In the genomic region with DNA sequence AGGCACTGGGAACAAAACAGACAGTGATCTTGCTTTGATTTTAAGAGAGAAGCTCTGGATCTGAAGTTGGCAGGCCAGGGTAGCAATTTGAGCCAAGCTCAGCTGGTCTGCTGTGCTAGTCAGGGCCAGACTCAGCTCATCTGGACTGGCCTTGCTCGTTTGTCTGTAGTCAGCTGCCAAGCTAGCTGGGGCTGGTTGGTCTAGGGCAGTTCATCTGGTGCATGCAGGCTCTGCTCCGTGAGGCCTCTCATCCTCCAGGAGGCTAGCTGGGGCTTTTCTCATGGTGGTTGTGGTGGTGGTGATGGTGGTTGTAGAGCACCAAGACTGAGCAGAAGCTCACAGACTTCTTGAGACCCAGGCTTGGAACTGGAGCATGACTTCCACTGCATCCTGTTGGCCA, we compare ENCODE assay signal across 24 cellular contexts. TPM values are rescaled to one million over a fixed set of nuclear protein-coding genes. Genes with fewer than 3 reads are reported as not detected.
DNase-seq lines count a peak whose midpoint lies in the region; ATAC-seq and TF ChIP-seq lines count a peak whose summit lies in the region.
"Had no signal": no experiment of that assay in that cellular context is flagged by ENCODE, and none has a peak within 500 bp of the region (broad histone marks: within the 10 kb centered on the region; RNA-seq: fewer than 3 reads in every experiment).

No MANE protein-coding gene starts in this region.

- peaks cover 8% of the 10 kb centered on the region for H3K79me2 ChIP-seq in ACC112 (ENCODE audit: control insufficient read depth, insufficient read depth, low read length, unreplicated experiment)
- H3K79me2 ChIP-seq: hepatocyte, parathyroid adenoma had no signal

- DNase-seq in GM03348 (ENCODE audit: low spot score) (peak; percentile 5), colonic mucosa (peak; percentile 3), posterior vena cava (ENCODE audit: low spot score) (peak; percentile 78), GM19240 (ENCODE audit: insufficient read length, low spot score) (no peak)
- no peak for DNase-seq in activated CD4-positive, alpha-beta T cell treated with anti-CD3 and anti-CD28 coated beads, Interleukin-2, amount 10 ng/mL, durations not matched to agents 24 days and 14 days
- no peak for DNase-seq in T-helper 2 cell treated with Interferon-gamma antibody and Interleukin-4, amounts not matched to agents 5 μg/mL and 100 μg/mL, for 36 hours (ENCODE audit: low spot score)
- DNase-seq: activated CD4-positive, alpha-beta T cell treated with anti-CD3 and anti-CD28 coated beads for 36 hours; activated naive CD8-positive, alpha-beta T cell treated with anti-CD3 and anti-CD28 coated beads, Interleukin-2, amount 10 ng/mL, durations not matched to agents 7 days and 5 days; effector CD4-positive, alpha-beta T cell; foreskin keratinocyte; midbrain; natural killer cell; NCI-H1105; NCI-H2029; NCI-H2227 treated with DMSO at 0.1 percent for 48 hours; uterus had no signal

- intact Hi-C loops in colonic mucosa (cut with DNase I) (no loop called here), posterior vena cava (cut with DNase I) (loop anchor here in 1 of 2 donors (10.0 kb wide), 1 partner anchor 106 kb away; a partner anchor contains a TSS)
- intact Hi-C loops in activated CD4-positive, alpha-beta T cell treated with anti-CD3 and anti-CD28 coated beads, Interleukin-2, amount 10 ng/mL, durations not matched to agents 24 days and 14 days (cut with micrococcal nuclease) = no loop called here

- peaks cover 6% of the 10 kb centered on the region for H3K4me1 Mint-ChIP-seq in activated CD4-positive, alpha-beta T cell treated with anti-CD3 and anti-CD28 coated beads, Interleukin-2, amount 10 ng/mL, durations not matched to agents 24 days and 14 days
- H3K4me1 Mint-ChIP-seq in T-helper 2 cell treated with Interferon-gamma antibody and Interleukin-4, amounts not matched to agents 5 μg/mL and 100 μg/mL, for 36 hours (ENCODE audit: low read depth) = no peaks in the 10 kb centered on the region
- H3K4me1 Mint-ChIP-seq: activated naive CD8-positive, alpha-beta T cell treated with anti-CD3 and anti-CD28 coated beads, Interleukin-2, amount 10 ng/mL, durations not matched to agents 7 days and 5 days; activated T-helper 17 cell treated with anti-CD3 and anti-CD28 coated beads, Interleukin-2, amount 50 U/mL, for 72 hours; natural killer cell had no signal

- no peaks in the 10 kb centered on the region for H3K9me3 Mint-ChIP-seq in activated CD4-positive, alpha-beta T cell treated with anti-CD3 and anti-CD28 coated beads, Interleukin-2, amount 10 ng/mL, durations not matched to agents 24 days and 14 days
- H3K9me3 Mint-ChIP-seq in T-helper 2 cell treated with Interferon-gamma antibody and Interleukin-4, amounts not matched to agents 5 μg/mL and 100 μg/mL, for 36 hours = no peaks in the 10 kb centered on the region
- H3K9me3 Mint-ChIP-seq: activated naive CD8-positive, alpha-beta T cell treated with anti-CD3 and anti-CD28 coated beads, Interleukin-2, amount 10 ng/mL, durations not matched to agents 7 days and 5 days; activated T-helper 17 cell treated with anti-CD3 and anti-CD28 coated beads, Interleukin-2, amount 50 U/mL, for 72 hours; natural killer cell; T-helper 1 cell treated with Interleukin-12 subunit alpha and Interleukin-12 subunit beta and Interleukin-4 antibody, amounts not matched to agents 30 μg/mL and 1 μg/mL, for 36 hours had no signal

- no peaks in the 10 kb centered on the region for H3K27me3 ChIP-seq in ACC112 (ENCODE audit: insufficient read depth, low read length)
- no peaks in the 10 kb centered on the region for H3K27me3 ChIP-seq in colonic mucosa
- H3K27me3 ChIP-seq: foreskin keratinocyte, hepatocyte, right lobe of liver, uterus had no signal

- H3K9me3 ChIP-seq in colonic mucosa = no peaks in the 10 kb centered on the region
- H3K9me3 ChIP-seq: right lobe of liver, uterus had no signal

- H3K9ac ChIP-seq in colonic mucosa (ENCODE audit: low read depth in 2 of 2, low read length in 2 of 2) = no peak overlapping the region
- H3K9ac ChIP-seq: parathyroid adenoma had no signal

- H3K27ac ChIP-seq in ACC112 (ENCODE audit: low read depth, low read length) (peak overlapping the region; percentile 96), colonic mucosa (no peak overlapping the region)
- H3K27ac ChIP-seq: foreskin keratinocyte, hepatocyte, parathyroid adenoma, right lobe of liver had no signal

- H3K4me3 ChIP-seq in ACC112 (ENCODE audit: low read depth, low read length) = no peak overlapping the region
- H3K4me3 ChIP-seq in colonic mucosa = no peak overlapping the region
- H3K4me3 ChIP-seq: hepatocyte, right lobe of liver, uterus had no signal

- H3K4me3 Mint-ChIP-seq in activated CD4-positive, alpha-beta T cell treated with anti-CD3 and anti-CD28 coated beads, Interleukin-2, amount 10 ng/mL, durations not matched to agents 24 days and 14 days = no peak overlapping the region
- no peak overlapping the region for H3K4me3 Mint-ChIP-seq in T-helper 2 cell treated with Interferon-gamma antibody and Interleukin-4, amounts not matched to agents 5 μg/mL and 100 μg/mL, for 36 hours
- H3K4me3 Mint-ChIP-seq: activated CD4-positive, alpha-beta T cell treated with anti-CD3 and anti-CD28 coated beads for 36 hours; activated naive CD8-positive, alpha-beta T cell treated with anti-CD3 and anti-CD28 coated beads, Interleukin-2, amount 10 ng/mL, durations not matched to agents 7 days and 5 days; activated T-helper 17 cell treated with anti-CD3 and anti-CD28 coated beads, Interleukin-2, amount 50 U/mL, for 72 hours; natural killer cell; T-helper 1 cell treated with Interleukin-12 subunit alpha and Interleukin-12 subunit beta and Interleukin-4 antibody, amounts not matched to agents 30 μg/mL and 1 μg/mL, for 36 hours had no signal

- H3K36me3 Mint-ChIP-seq in activated CD4-positive, alpha-beta T cell treated with anti-CD3 and anti-CD28 coated beads, Interleukin-2, amount 10 ng/mL, durations not matched to agents 24 days and 14 days (ENCODE audit: low read depth) = peaks cover 2% of the 10 kb centered on the region
- H3K36me3 Mint-ChIP-seq in T-helper 2 cell treated with Interferon-gamma antibody and Interleukin-4, amounts not matched to agents 5 μg/mL and 100 μg/mL, for 36 hours (ENCODE audit: low read depth) = no peaks in the 10 kb centered on the region
- H3K36me3 Mint-ChIP-seq: activated naive CD8-positive, alpha-beta T cell treated with anti-CD3 and anti-CD28 coated beads, Interleukin-2, amount 10 ng/mL, durations not matched to agents 7 days and 5 days; natural killer cell had no signal

- peaks cover 55% of the 10 kb centered on the region for H3K4me1 ChIP-seq in ACC112 (ENCODE audit: control insufficient read depth, insufficient read depth, low read length, unreplicated experiment)
- H3K4me1 ChIP-seq in colonic mucosa = no peaks in the 10 kb centered on the region
- H3K4me1 ChIP-seq: parathyroid adenoma, right lobe of liver had no signal

- no peak for ATAC-seq in GM21447 (IDR thresholded peaks at IDR 0.05; ENCODE audit: unreplicated experiment)
- ATAC-seq: activated CD4-positive, alpha-beta T cell treated with anti-CD3 and anti-CD28 coated beads for 36 hours; activated T-helper 17 cell treated with anti-CD3 and anti-CD28 coated beads, Interleukin-2, amount 50 U/mL, for 72 hours; foreskin keratinocyte; natural killer cell; right lobe of liver had no signal

- no peak overlapping the region for H3K27ac Mint-ChIP-seq in activated CD4-positive, alpha-beta T cell treated with anti-CD3 and anti-CD28 coated beads, Interleukin-2, amount 10 ng/mL, durations not matched to agents 24 days and 14 days
- no peak overlapping the region for H3K27ac Mint-ChIP-seq in T-helper 2 cell treated with Interferon-gamma antibody and Interleukin-4, amounts not matched to agents 5 μg/mL and 100 μg/mL, for 36 hours
- H3K27ac Mint-ChIP-seq: activated CD4-positive, alpha-beta T cell treated with anti-CD3 and anti-CD28 coated beads for 36 hours; activated naive CD8-positive, alpha-beta T cell treated with anti-CD3 and anti-CD28 coated beads, Interleukin-2, amount 10 ng/mL, durations not matched to agents 7 days and 5 days; activated T-helper 17 cell treated with anti-CD3 and anti-CD28 coated beads, Interleukin-2, amount 50 U/mL, for 72 hours; natural killer cell; T-helper 1 cell treated with Interleukin-12 subunit alpha and Interleukin-12 subunit beta and Interleukin-4 antibody, amounts not matched to agents 30 μg/mL and 1 μg/mL, for 36 hours had no signal

- peaks cover 8% of the 10 kb centered on the region for H3K27me3 Mint-ChIP-seq in activated CD4-positive, alpha-beta T cell treated with anti-CD3 and anti-CD28 coated beads, Interleukin-2, amount 10 ng/mL, durations not matched to agents 24 days and 14 days
- H3K27me3 Mint-ChIP-seq in T-helper 2 cell treated with Interferon-gamma antibody and Interleukin-4, amounts not matched to agents 5 μg/mL and 100 μg/mL, for 36 hours (ENCODE audit: low read depth) = no peaks in the 10 kb centered on the region
- H3K27me3 Mint-ChIP-seq: activated CD4-positive, alpha-beta T cell treated with anti-CD3 and anti-CD28 coated beads for 36 hours; activated T-helper 17 cell treated with anti-CD3 and anti-CD28 coated beads, Interleukin-2, amount 50 U/mL, for 72 hours had no signal

- H3K36me3 ChIP-seq in ACC112 (ENCODE audit: insufficient read depth, low read length) (0 out of 2 replicates have a peak, but pooled peaks cover 2% of the 10 kb centered on the region), colonic mucosa (no peaks in the 10 kb centered on the region)
- H3K36me3 ChIP-seq: right lobe of liver, uterus had no signal

- no peak for TF ChIP-seq CTCF in colonic mucosa (IDR thresholded peaks at IDR 0.05)

- no peak overlapping the region for H2AFZ ChIP-seq in ACC112 (ENCODE audit: low read length, unreplicated experiment)
- H2AFZ ChIP-seq: hepatocyte, parathyroid adenoma had no signal

RNA-seq across cellular contexts. Expression of a gene that starts 10.3 kb away (rescaled TPM):
- under 1 TPM; 0.10 to 0.66 TPM for total RNA-seq in colonic mucosa
- total RNA-seq in posterior vena cava = 10 to 100 TPM; 14.6 to 15.4 TPM
- total RNA-seq in activated CD4-positive, alpha-beta T cell treated with anti-CD3 and anti-CD28 coated beads, Interleukin-2, amount 10 ng/mL, durations not matched to agents 24 days and 14 days = 26.8 and 28.7 TPM in 2 replicates
- total RNA-seq: SK-MEL-5 had no signal

Comparison
In these comparisons a context has a peak if more than half of its experiments do, and no peak if none do; other contexts are left out.
1. DNase-seq: peak in GM03348 (single experiment), colonic mucosa (single experiment) and posterior vena cava (single experiment); none in activated CD4-positive, alpha-beta T cell treated with anti-CD3 and anti-CD28 coated beads, Interleukin-2, amount 10 ng/mL, durations not matched to agents 24 days and 14 days (single experiment), T-helper 2 cell treated with Interferon-gamma antibody and Interleukin-4, amounts not matched to agents 5 μg/mL and 100 μg/mL, for 36 hours (single experiment) and GM19240 (single experiment).
2. RNA of a gene that starts 10.3 kb away (total RNA-seq): 26.8 to 28.7 TPM in activated CD4-positive, alpha-beta T cell treated with anti-CD3 and anti-CD28 coated beads, Interleukin-2, amount 10 ng/mL, durations not matched to agents 24 days and 14 days and 14.6 to 15.4 TPM in posterior vena cava; 0.10 to 0.66 TPM in colonic mucosa; every median in the first group is over 4 times any median in the second.